8 cellular contexts compared by ENCODE assay signal in the genomic region with DNA sequence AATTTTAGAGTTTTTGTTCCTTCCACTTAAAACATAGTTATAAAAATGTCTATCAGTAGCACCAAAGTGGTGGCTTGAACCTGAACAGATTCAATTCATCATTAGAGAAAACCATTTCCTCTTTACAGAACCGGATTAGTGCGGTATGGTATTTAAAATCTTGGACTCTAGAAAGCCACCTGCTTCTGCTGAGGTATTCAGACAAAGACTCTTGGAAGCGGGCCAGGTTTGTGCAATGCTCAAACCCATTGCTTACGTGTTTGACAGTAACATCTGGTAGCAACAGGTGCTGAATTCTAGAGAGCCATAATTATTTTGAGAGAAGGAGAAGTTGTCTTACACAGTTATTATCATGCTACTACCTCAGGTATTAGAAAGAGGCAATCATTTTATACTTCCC.
A peak's percentile ranks its signal among the peaks of the same experiment; 100 is the strongest.
DNase-seq lines count a peak whose midpoint lies in the region; ATAC-seq and TF ChIP-seq lines count a peak whose summit lies in the region.

No MANE protein-coding gene starts in this region.

- no peaks in the 10 kb centered on the region for H3K27me3 ChIP-seq in GM06990 (replicated peaks; ENCODE audit: control insufficient read depth, insufficient read depth, low read length)

- POLR2A ChIA-PET in naive thymus-derived CD8-positive, alpha-beta T cell (lab: Charles Lee), result no interaction called here

- no peak overlapping the region for H3K4me3 Mint-ChIP-seq in naive thymus-derived CD8-positive, alpha-beta T cell
- H3K4me3 Mint-ChIP-seq in natural killer cell treated with Interleukin-12 subunit alpha and Interleukin-12 subunit beta and Interleukin-15 and Interleukin-18, amount 100 ng/mL, for 72 hours, result no peak overlapping the region

- H3K36me3 ChIP-seq in GM06990 (ENCODE audit: control insufficient read depth, insufficient read depth, low read length), result no peaks in the 10 kb centered on the region

- H3K4me3 ChIP-seq in GM06990 (replicated peaks; ENCODE audit: low read depth, low read length), result no peak overlapping the region

- no peaks in the 10 kb centered on the region for H3K4me1 Mint-ChIP-seq in naive thymus-derived CD8-positive, alpha-beta T cell
- no peaks in the 10 kb centered on the region for H3K4me1 Mint-ChIP-seq in natural killer cell treated with Interleukin-12 subunit alpha and Interleukin-12 subunit beta and Interleukin-15 and Interleukin-18, amount 100 ng/mL, for 72 hours (ENCODE audit: low read depth in 2 of 2)

- H3K9me3 Mint-ChIP-seq in naive thymus-derived CD8-positive, alpha-beta T cell, result peaks cover 0 to 9% (median 0%) of the 10 kb centered on the region in 9 donors
- H3K9me3 Mint-ChIP-seq in natural killer cell treated with Interleukin-12 subunit alpha and Interleukin-12 subunit beta and Interleukin-15 and Interleukin-18, amount 100 ng/mL, for 72 hours, result peaks cover 8% of the 10 kb centered on the region

- no peaks in the 10 kb centered on the region for H3K36me3 Mint-ChIP-seq in naive thymus-derived CD8-positive, alpha-beta T cell
- H3K36me3 Mint-ChIP-seq in natural killer cell treated with Interleukin-12 subunit alpha and Interleukin-12 subunit beta and Interleukin-15 and Interleukin-18, amount 100 ng/mL, for 72 hours, result no peaks in the 10 kb centered on the region

- ATAC-seq in HG03025 (IDR thresholded peaks at IDR 0.05; ENCODE audit: low FRiP score, unreplicated experiment) (peak; percentile 97), esophagus mucosa (peak; percentile 57), HG03097 (IDR thresholded peaks at IDR 0.05; ENCODE audit: low FRiP score, unreplicated experiment) (no peak)
- ATAC-seq in naive thymus-derived CD8-positive, alpha-beta T cell, result no peak
- ATAC-seq in natural killer cell treated with Interleukin-12 subunit alpha and Interleukin-12 subunit beta and Interleukin-15 and Interleukin-18, amount 100 ng/mL, for 72 hours, result no peak

- H3K27ac Mint-ChIP-seq in naive thymus-derived CD8-positive, alpha-beta T cell, result no peak overlapping the region
- no peak overlapping the region for H3K27ac Mint-ChIP-seq in natural killer cell treated with Interleukin-12 subunit alpha and Interleukin-12 subunit beta and Interleukin-15 and Interleukin-18, amount 100 ng/mL, for 72 hours

- TF ChIP-seq CTCF in GM06990 (IDR thresholded peaks at IDR 0.05; ENCODE audit: insufficient read depth, low read length, poor library complexity, severe bottlenecking), result no peak

- DNase-seq in GM06990 (ENCODE audit: extremely low read depth, insufficient read length), result peak; percentile 13
- peak; percentile 97 for DNase-seq in NCI-H2081 treated with DMSO at 0.1 percent for 48 hours (lab: John Stamatoyannopoulos, UW)
- no peak for DNase-seq in naive thymus-derived CD8-positive, alpha-beta T cell
- DNase-seq in natural killer cell treated with Interleukin-12 subunit alpha and Interleukin-12 subunit beta and Interleukin-15 and Interleukin-18, amount 100 ng/mL, for 72 hours (ENCODE audit: low spot score), result no peak
- DNase-seq in H4 (ENCODE audit: low spot score), result no peak

- no peaks in the 10 kb centered on the region for H3K27me3 Mint-ChIP-seq in naive thymus-derived CD8-positive, alpha-beta T cell
- no peaks in the 10 kb centered on the region for H3K27me3 Mint-ChIP-seq in natural killer cell treated with Interleukin-12 subunit alpha and Interleukin-12 subunit beta and Interleukin-15 and Interleukin-18, amount 100 ng/mL, for 72 hours

Comparison
In these comparisons a context has a peak if more than half of its experiments do, and no peak if none do; other contexts are left out.
1. DNase-seq: peak in GM06990 (single experiment) and NCI-H2081 treated with DMSO at 0.1 percent for 48 hours (single experiment); none in naive thymus-derived CD8-positive, alpha-beta T cell (0 of 10), natural killer cell treated with Interleukin-12 subunit alpha and Interleukin-12 subunit beta and Interleukin-15 and Interleukin-18, amount 100 ng/mL, for 72 hours (single experiment) and H4 (single experiment).
2. ATAC-seq: peak in HG03025 (single experiment) and esophagus mucosa (single experiment); none in naive thymus-derived CD8-positive, alpha-beta T cell (0 of 2), natural killer cell treated with Interleukin-12 subunit alpha and Interleukin-12 subunit beta and Interleukin-15 and Interleukin-18, amount 100 ng/mL, for 72 hours (0 of 2) and HG03097 (single experiment).